Comparison of ENCODE assay signal across 1 cellular context in genomic region chr10:100184426-100185219, GRCh38.
TF ChIP-seq lines count a peak whose summit lies in the region.

No MANE protein-coding gene starts in this region.

TF ChIP-seq in H1, 55 proteins besides CTCF, POLR2A, EP300 and RAD21:
- TF ChIP-seq CBX5 (IDR thresholded peaks at IDR 0.05; ENCODE audit: low read depth, low read length) (no peak), TAF7 (optimal IDR thresholded peaks at IDR 0.05; ENCODE audit: borderline replicate concordance, low read depth, low read length) (no peak), CTBP2 (IDR thresholded peaks at IDR 0.05; ENCODE audit: borderline replicate concordance, insufficient read depth, insufficient read length, low read length) (no peak), BRCA1 (IDR thresholded peaks at IDR 0.05; ENCODE audit: low read depth, low read length) (no peak), SP2 (IDR thresholded peaks at IDR 0.05; ENCODE audit: low read length) (no peak), USF2 (IDR thresholded peaks at IDR 0.05; ENCODE audit: low read length) (no peak), CHD7 (IDR thresholded peaks at IDR 0.05; ENCODE audit: insufficient replicate concordance, low read length) (no peak), TAF1 (IDR thresholded peaks at IDR 0.05; ENCODE audit: low read depth, low read length) (no peak), NANOG (IDR thresholded peaks at IDR 0.05; ENCODE audit: insufficient read depth, low read depth, low read length, poor library complexity, severe bottlenecking) (no peak), ATF3 (IDR thresholded peaks at IDR 0.05; ENCODE audit: insufficient read depth, low read depth, low read length) (no peak), SAP30 (IDR thresholded peaks at IDR 0.05; ENCODE audit: insufficient read depth, insufficient replicate concordance, low read length) (no peak), SIN3A (conservative IDR thresholded peaks at IDR 0.05 in 1 of 2, IDR thresholded peaks at IDR 0.05 in 1 of 2; ENCODE audit: low read depth in 1 of 2, low read length in 2 of 2) (no peak)
TF ChIP-seq in H1: peak in this region for 0.
